In the genomic region with DNA sequence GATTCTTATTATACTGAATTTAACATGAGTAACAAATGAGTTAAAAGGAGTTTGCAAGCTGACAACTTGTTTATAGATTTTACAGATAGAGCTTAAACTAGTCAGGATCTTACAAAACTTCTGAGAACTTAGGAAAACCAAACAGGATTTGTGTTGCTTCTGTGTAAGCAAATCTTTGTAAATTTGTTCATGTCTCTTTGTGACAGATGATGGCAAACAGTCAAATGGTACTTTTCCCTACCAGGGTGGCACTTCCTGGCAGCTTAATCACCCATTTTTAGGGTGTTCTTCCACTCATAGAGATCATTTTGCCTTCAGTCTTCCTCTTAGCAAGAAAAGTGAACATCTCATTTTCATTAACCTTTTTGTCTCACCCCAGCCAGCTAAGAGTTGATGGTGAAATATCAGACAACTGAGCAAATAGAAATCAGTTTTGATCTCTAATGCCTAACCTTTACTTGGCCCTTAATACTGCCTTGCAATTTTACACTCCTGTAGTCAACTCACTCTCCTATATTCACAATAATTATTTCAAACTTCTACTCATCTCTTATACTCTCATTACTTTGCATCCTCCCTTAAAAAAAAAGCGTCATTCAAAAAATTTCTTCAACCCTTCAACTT, we compare ENCODE assay signal across 1 cellular context.
TF ChIP-seq lines count a peak whose summit lies in the region.

No MANE protein-coding gene starts in this region.

TF ChIP-seq in H1, 55 proteins besides CTCF, POLR2A, EP300 and RAD21:
- no peak for TF ChIP-seq EZH2 (IDR thresholded peaks at IDR 0.05; ENCODE audit: low read depth, low read length, severe bottlenecking)
- TF ChIP-seq, protein P1, sequence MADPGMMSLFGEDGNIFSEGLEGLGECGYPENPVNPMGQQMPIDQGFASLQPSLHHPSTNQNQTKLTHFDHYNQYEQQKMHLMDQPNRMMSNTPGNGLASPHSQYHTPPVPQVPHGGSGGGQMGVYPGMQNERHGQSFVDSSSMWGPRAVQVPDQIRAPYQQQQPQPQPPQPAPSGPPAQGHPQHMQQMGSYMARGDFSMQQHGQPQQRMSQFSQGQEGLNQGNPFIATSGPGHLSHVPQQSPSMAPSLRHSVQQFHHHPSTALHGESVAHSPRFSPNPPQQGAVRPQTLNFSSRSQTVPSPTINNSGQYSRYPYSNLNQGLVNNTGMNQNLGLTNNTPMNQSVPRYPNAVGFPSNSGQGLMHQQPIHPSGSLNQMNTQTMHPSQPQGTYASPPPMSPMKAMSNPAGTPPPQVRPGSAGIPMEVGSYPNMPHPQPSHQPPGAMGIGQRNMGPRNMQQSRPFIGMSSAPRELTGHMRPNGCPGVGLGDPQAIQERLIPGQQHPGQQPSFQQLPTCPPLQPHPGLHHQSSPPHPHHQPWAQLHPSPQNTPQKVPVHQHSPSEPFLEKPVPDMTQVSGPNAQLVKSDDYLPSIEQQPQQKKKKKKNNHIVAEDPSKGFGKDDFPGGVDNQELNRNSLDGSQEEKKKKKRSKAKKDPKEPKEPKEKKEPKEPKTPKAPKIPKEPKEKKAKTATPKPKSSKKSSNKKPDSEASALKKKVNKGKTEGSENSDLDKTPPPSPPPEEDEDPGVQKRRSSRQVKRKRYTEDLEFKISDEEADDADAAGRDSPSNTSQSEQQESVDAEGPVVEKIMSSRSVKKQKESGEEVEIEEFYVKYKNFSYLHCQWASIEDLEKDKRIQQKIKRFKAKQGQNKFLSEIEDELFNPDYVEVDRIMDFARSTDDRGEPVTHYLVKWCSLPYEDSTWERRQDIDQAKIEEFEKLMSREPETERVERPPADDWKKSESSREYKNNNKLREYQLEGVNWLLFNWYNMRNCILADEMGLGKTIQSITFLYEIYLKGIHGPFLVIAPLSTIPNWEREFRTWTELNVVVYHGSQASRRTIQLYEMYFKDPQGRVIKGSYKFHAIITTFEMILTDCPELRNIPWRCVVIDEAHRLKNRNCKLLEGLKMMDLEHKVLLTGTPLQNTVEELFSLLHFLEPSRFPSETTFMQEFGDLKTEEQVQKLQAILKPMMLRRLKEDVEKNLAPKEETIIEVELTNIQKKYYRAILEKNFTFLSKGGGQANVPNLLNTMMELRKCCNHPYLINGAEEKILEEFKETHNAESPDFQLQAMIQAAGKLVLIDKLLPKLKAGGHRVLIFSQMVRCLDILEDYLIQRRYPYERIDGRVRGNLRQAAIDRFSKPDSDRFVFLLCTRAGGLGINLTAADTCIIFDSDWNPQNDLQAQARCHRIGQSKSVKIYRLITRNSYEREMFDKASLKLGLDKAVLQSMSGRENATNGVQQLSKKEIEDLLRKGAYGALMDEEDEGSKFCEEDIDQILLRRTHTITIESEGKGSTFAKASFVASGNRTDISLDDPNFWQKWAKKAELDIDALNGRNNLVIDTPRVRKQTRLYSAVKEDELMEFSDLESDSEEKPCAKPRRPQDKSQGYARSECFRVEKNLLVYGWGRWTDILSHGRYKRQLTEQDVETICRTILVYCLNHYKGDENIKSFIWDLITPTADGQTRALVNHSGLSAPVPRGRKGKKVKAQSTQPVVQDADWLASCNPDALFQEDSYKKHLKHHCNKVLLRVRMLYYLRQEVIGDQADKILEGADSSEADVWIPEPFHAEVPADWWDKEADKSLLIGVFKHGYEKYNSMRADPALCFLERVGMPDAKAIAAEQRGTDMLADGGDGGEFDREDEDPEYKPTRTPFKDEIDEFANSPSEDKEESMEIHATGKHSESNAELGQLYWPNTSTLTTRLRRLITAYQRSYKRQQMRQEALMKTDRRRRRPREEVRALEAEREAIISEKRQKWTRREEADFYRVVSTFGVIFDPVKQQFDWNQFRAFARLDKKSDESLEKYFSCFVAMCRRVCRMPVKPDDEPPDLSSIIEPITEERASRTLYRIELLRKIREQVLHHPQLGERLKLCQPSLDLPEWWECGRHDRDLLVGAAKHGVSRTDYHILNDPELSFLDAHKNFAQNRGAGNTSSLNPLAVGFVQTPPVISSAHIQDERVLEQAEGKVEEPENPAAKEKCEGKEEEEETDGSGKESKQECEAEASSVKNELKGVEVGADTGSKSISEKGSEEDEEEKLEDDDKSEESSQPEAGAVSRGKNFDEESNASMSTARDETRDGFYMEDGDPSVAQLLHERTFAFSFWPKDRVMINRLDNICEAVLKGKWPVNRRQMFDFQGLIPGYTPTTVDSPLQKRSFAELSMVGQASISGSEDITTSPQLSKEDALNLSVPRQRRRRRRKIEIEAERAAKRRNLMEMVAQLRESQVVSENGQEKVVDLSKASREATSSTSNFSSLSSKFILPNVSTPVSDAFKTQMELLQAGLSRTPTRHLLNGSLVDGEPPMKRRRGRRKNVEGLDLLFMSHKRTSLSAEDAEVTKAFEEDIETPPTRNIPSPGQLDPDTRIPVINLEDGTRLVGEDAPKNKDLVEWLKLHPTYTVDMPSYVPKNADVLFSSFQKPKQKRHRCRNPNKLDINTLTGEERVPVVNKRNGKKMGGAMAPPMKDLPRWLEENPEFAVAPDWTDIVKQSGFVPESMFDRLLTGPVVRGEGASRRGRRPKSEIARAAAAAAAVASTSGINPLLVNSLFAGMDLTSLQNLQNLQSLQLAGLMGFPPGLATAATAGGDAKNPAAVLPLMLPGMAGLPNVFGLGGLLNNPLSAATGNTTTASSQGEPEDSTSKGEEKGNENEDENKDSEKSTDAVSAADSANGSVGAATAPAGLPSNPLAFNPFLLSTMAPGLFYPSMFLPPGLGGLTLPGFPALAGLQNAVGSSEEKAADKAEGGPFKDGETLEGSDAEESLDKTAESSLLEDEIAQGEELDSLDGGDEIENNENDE (IDR thresholded peaks at IDR 0.05; ENCODE audit: insufficient replicate concordance, low read length): no peak
- no peak for TF ChIP-seq KDM5A (IDR thresholded peaks at IDR 0.05; ENCODE audit: low read length)
- no peak for TF ChIP-seq KDM4A (IDR thresholded peaks at IDR 0.05; ENCODE audit: low read depth, low read length, severe bottlenecking)
- TF ChIP-seq, protein P2, sequence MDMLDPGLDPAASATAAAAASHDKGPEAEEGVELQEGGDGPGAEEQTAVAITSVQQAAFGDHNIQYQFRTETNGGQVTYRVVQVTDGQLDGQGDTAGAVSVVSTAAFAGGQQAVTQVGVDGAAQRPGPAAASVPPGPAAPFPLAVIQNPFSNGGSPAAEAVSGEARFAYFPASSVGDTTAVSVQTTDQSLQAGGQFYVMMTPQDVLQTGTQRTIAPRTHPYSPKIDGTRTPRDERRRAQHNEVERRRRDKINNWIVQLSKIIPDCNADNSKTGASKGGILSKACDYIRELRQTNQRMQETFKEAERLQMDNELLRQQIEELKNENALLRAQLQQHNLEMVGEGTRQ (IDR thresholded peaks at IDR 0.05; ENCODE audit: low read length): no peak
- TF ChIP-seq CREB1 (IDR thresholded peaks at IDR 0.05): no peak
- TF ChIP-seq ATF3 (IDR thresholded peaks at IDR 0.05; ENCODE audit: insufficient read depth, low read depth, low read length): no peak
- no peak for TF ChIP-seq SAP30 (IDR thresholded peaks at IDR 0.05; ENCODE audit: insufficient read depth, insufficient replicate concordance, low read length)
- no peak for TF ChIP-seq HDAC6 (IDR thresholded peaks at IDR 0.05; ENCODE audit: low read depth, low read length)
